In the genomic region with DNA sequence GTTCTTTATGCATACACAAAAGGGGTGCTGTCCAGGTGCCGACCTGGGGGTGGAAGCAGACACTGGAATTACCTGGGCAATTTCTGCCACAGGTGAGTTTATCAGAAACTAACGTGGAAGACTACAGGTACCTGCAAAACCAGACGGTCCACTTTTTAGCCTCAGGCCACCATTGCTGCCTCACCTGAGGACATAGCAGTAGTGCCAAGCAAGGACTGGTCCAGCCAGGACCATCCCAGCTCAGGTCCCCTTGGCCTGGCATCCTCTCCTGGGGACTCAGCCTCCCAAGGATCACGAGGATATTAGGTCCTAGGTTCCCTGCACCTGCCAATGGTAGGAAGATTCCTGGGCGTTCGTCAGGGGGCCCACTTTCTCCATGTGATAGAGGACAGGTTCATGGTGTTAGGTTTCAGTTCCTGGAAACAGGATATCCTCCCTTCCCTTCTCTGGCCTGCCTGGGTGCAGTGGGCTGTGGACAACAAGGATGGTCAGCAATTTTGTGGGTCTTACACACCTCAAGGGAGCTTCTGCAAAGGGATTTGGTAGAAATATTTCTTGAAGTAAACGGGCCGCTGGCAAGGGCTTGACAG, we compare ENCODE assay signal across 11 cellular contexts.
DNase-seq lines count a peak whose midpoint lies in the region; ATAC-seq and TF ChIP-seq lines count a peak whose summit lies in the region.
"Had no signal": no experiment of that assay in that cellular context is flagged by ENCODE, and none has a peak within 500 bp of the region (broad histone marks: within the 10 kb centered on the region; RNA-seq: fewer than 3 reads in every experiment).

No MANE protein-coding gene starts in this region.

- no peaks in the 10 kb centered on the region for H3K79me2 ChIP-seq in neural progenitor cell (ENCODE audit: low read depth)

- H3K9me3 ChIP-seq in breast epithelium, result no peaks in the 10 kb centered on the region
- H3K9me3 ChIP-seq in neural progenitor cell (ENCODE audit: low read depth), result no peaks in the 10 kb centered on the region
- H3K9me3 ChIP-seq: heart right ventricle had no signal

- H3K27me3 Mint-ChIP-seq in neural progenitor cell (ENCODE audit: insufficient read depth, low read depth), result peaks cover 2% of the 10 kb centered on the region

- ATAC-seq in GM21723 (IDR thresholded peaks at IDR 0.05; ENCODE audit: unreplicated experiment), result no peak

- no peaks in the 10 kb centered on the region for H3K36me3 Mint-ChIP-seq in neural progenitor cell

- TF ChIP-seq POLR2A in breast epithelium (IDR thresholded peaks at IDR 0.05), result no peak

- no peak overlapping the region for H3K4me2 ChIP-seq in neural progenitor cell

- H3K36me3 ChIP-seq in breast epithelium (no peaks in the 10 kb centered on the region), neural progenitor cell (no peaks in the 10 kb centered on the region)
- H3K36me3 ChIP-seq: heart right ventricle had no signal

- peaks cover 23% of the 10 kb centered on the region for H3K4me1 Mint-ChIP-seq in neural progenitor cell

- peak overlapping the region; percentile 4 for H2AFZ ChIP-seq in neural progenitor cell (replicated peaks)

- no peak overlapping the region for H3K9ac ChIP-seq in neural progenitor cell

- H3K9me3 Mint-ChIP-seq in neural progenitor cell, result no peaks in the 10 kb centered on the region

- H3K27ac ChIP-seq in breast epithelium, result peak overlapping the region; percentile 65 to 68
- H3K27ac ChIP-seq in neural progenitor cell, result no peak overlapping the region
- no peak overlapping the region for H3K27ac ChIP-seq in substantia nigra (ENCODE audit: low read depth, low read length, poor library complexity, severe bottlenecking)

- TF ChIP-seq CTCF in breast epithelium (IDR thresholded peaks at IDR 0.05), result no peak
- no peak for TF ChIP-seq CTCF in neural progenitor cell (IDR thresholded peaks at IDR 0.05)

- DNase-seq in DMS153 (lab: John Stamatoyannopoulos, UW) (peak; percentile 55), HT-29 (ENCODE audit: low spot score) (peak; percentile 84), breast epithelium (ENCODE audit: low spot score in 2 of 2) (peak; percentile 59), neural progenitor cell (ENCODE audit: low spot score) (no peak), DMS79 treated with DMSO at 0.1 percent for 48 hours (lab: John Stamatoyannopoulos, UW) (no peak), substantia nigra (lab: John Stamatoyannopoulos, UW) (no peak)
- no peak for DNase-seq in central memory CD4-positive, alpha-beta T cell
- DNase-seq: heart right ventricle, KG1, SHP77 had no signal

- H3K27me3 ChIP-seq in breast epithelium (no peaks in the 10 kb centered on the region), neural progenitor cell (no peaks in the 10 kb centered on the region)
- H3K27me3 ChIP-seq: heart right ventricle had no signal

- intact Hi-C loops in breast epithelium (cut with DNase I; ENCODE audit: low total_unique reads), result loop anchor here (2.0 kb wide), 1 partner anchor 59 kb away; no protein-coding TSS in a partner anchor

- H3K4me1 ChIP-seq in breast epithelium (peaks cover 4 to 16% of the 10 kb centered on the region in 2 donors), neural progenitor cell (peaks cover 11% of the 10 kb centered on the region)

- H3K4me3 Mint-ChIP-seq in neural progenitor cell, result no peak overlapping the region

- no peaks in the 10 kb centered on the region for H4K20me1 ChIP-seq in neural progenitor cell (ENCODE audit: low read depth)

- H3F3A ChIP-seq in neural progenitor cell (ENCODE audit: low read depth), result peaks cover 7% of the 10 kb centered on the region

- H3K27ac Mint-ChIP-seq in neural progenitor cell, result no peak overlapping the region

- H3K4me3 ChIP-seq in breast epithelium (peak overlapping the region in 1 of 3 donors; percentile 39), neural progenitor cell (no peak overlapping the region)

Comparison
In these comparisons a context has a peak if more than half of its experiments do, and no peak if none do; other contexts are left out.
1. DNase-seq: peak in DMS153 (single experiment), HT-29 (single experiment) and breast epithelium (2 of 2); none in neural progenitor cell (single experiment), DMS79 treated with DMSO at 0.1 percent for 48 hours (single experiment), substantia nigra (0 of 49) and central memory CD4-positive, alpha-beta T cell (single experiment).
2. H3K27ac ChIP-seq: peak in breast epithelium (2 of 2); none in neural progenitor cell (single experiment) and substantia nigra (single experiment).